1 cellular context compared by ENCODE assay signal in the genomic region with DNA sequence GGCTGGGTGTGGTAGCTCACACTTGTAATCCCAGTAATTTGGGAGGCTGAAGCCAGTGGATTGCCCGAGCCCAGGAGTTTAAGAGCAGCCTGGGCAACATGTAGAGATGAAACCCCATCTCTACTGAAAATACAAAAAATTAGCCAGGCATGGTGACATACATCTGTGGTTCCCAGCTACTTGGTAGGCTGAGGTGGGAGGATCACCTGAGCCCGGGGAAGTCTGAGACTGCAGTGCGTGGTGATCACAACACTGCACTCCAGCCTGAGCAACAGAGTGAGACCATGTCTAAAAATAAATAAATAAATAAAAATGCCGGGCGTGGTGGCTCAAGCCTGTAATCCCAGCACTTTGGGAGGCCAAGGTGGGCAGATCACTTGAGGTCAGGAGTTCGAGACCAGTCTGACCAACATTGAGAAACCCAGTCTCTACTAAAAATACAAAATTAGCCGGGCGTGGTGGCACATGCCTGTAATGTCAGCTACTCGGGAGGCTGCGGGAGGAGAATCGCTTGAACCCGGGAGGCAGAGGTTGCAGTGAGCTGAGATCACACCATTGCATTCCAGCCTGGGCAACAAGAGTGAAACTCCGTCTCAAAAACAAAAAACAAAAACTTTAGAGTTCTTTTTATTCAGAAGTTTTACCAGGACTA.
TF ChIP-seq lines count a peak whose summit lies in the region.

No MANE protein-coding gene starts in this region.

TF ChIP-seq in GM12878, 131 proteins besides CTCF, POLR2A, EP300 and RAD21:
- TF ChIP-seq TAF1 (IDR thresholded peaks at IDR 0.05; ENCODE audit: borderline replicate concordance, low read depth, low read length) = 0 out of 2 replicates have a peak, but pooled peaks have one; percentile 7
- TF ChIP-seq MEF2B (IDR thresholded peaks at IDR 0.05; ENCODE audit: partially characterized antibody, poor library complexity, severe bottlenecking) = peak; percentile 52
- TF ChIP-seq, protein P1, sequence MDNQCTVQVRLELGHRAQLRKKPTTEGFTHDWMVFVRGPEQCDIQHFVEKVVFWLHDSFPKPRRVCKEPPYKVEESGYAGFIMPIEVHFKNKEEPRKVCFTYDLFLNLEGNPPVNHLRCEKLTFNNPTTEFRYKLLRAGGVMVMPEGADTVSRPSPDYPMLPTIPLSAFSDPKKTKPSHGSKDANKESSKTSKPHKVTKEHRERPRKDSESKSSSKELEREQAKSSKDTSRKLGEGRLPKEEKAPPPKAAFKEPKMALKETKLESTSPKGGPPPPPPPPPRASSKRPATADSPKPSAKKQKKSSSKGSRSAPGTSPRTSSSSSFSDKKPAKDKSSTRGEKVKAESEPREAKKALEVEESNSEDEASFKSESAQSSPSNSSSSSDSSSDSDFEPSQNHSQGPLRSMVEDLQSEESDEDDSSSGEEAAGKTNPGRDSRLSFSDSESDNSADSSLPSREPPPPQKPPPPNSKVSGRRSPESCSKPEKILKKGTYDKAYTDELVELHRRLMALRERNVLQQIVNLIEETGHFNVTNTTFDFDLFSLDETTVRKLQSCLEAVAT (IDR thresholded peaks at IDR 0.05) = peak; percentile 80
- TF ChIP-seq, protein P2, sequence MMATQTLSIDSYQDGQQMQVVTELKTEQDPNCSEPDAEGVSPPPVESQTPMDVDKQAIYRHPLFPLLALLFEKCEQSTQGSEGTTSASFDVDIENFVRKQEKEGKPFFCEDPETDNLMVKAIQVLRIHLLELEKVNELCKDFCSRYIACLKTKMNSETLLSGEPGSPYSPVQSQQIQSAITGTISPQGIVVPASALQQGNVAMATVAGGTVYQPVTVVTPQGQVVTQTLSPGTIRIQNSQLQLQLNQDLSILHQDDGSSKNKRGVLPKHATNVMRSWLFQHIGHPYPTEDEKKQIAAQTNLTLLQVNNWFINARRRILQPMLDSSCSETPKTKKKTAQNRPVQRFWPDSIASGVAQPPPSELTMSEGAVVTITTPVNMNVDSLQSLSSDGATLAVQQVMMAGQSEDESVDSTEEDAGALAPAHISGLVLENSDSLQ (IDR thresholded peaks at IDR 0.05) = peak; percentile 21; the same call in 1 of the 2 replicates
- TF ChIP-seq EGR1 (IDR thresholded peaks at IDR 0.05; ENCODE audit: borderline replicate concordance in 1 of 2, low read depth in 2 of 2, low read length in 2 of 2) = 0 out of 3 replicates have a peak, but pooled peaks of 1 of the 2 experiments have one; percentile 11
- peak; percentile 53; the same call in 1 of the 2 replicates for TF ChIP-seq PAX5 (IDR thresholded peaks at IDR 0.05; ENCODE audit: borderline replicate concordance, low read depth, low read length)
- TF ChIP-seq, protein P3, sequence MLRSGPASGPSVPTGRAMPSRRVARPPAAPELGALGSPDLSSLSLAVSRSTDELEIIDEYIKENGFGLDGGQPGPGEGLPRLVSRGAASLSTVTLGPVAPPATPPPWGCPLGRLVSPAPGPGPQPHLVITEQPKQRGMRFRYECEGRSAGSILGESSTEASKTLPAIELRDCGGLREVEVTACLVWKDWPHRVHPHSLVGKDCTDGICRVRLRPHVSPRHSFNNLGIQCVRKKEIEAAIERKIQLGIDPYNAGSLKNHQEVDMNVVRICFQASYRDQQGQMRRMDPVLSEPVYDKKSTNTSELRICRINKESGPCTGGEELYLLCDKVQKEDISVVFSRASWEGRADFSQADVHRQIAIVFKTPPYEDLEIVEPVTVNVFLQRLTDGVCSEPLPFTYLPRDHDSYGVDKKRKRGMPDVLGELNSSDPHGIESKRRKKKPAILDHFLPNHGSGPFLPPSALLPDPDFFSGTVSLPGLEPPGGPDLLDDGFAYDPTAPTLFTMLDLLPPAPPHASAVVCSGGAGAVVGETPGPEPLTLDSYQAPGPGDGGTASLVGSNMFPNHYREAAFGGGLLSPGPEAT (IDR thresholded peaks at IDR 0.05; ENCODE audit: low read depth) = peak; percentile 61
- TF ChIP-seq NBN (IDR thresholded peaks at IDR 0.05) = 0 out of 2 replicates have a peak, but pooled peaks have one; percentile 70
- TF ChIP-seq, protein P4, sequence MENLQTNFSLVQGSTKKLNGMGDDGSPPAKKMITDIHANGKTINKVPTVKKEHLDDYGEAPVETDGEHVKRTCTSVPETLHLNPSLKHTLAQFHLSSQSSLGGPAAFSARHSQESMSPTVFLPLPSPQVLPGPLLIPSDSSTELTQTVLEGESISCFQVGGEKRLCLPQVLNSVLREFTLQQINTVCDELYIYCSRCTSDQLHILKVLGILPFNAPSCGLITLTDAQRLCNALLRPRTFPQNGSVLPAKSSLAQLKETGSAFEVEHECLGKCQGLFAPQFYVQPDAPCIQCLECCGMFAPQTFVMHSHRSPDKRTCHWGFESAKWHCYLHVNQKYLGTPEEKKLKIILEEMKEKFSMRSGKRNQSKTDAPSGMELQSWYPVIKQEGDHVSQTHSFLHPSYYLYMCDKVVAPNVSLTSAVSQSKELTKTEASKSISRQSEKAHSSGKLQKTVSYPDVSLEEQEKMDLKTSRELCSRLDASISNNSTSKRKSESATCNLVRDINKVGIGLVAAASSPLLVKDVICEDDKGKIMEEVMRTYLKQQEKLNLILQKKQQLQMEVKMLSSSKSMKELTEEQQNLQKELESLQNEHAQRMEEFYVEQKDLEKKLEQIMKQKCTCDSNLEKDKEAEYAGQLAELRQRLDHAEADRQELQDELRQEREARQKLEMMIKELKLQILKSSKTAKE (IDR thresholded peaks at IDR 0.05; ENCODE audit: low read depth, poor library complexity, severe bottlenecking) = peak; percentile 76
- TF ChIP-seq IKZF2 (IDR thresholded peaks at IDR 0.05) = peak; percentile 9 to 33; a peak in 3 of 4 replicates
- TF ChIP-seq MEF2A (IDR thresholded peaks at IDR 0.05; ENCODE audit: insufficient read depth, low read depth, low read length) = 0 out of 2 replicates have a peak, but pooled peaks have one; percentile 34
- 0 out of 2 replicates have a peak, but pooled peaks have one; percentile 4 for TF ChIP-seq YY1 (IDR thresholded peaks at IDR 0.05; ENCODE audit: low read depth, low read length)
- peak; percentile 56 for TF ChIP-seq NR2F1 (conservative IDR thresholded peaks at IDR 0.05)
- TF ChIP-seq, protein P5, sequence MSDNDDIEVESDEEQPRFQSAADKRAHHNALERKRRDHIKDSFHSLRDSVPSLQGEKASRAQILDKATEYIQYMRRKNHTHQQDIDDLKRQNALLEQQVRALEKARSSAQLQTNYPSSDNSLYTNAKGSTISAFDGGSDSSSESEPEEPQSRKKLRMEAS (IDR thresholded peaks at IDR 0.05; ENCODE audit: low read depth, low read length) = 0 out of 2 replicates have a peak, but pooled peaks have one; percentile 20
- TF ChIP-seq ATF7 (IDR thresholded peaks at IDR 0.05; ENCODE audit: low read depth) = peak; percentile 58; the same call in 1 of the 2 replicates
- TF ChIP-seq TCF12 (IDR thresholded peaks at IDR 0.05; ENCODE audit: low read depth, low read length) = 0 out of 2 replicates have a peak, but pooled peaks have one; percentile 22
- TF ChIP-seq MTA2 (IDR thresholded peaks at IDR 0.05; ENCODE audit: low read depth) = peak; percentile 48; the same call in 1 of the 2 replicates
- TF ChIP-seq, protein P6, sequence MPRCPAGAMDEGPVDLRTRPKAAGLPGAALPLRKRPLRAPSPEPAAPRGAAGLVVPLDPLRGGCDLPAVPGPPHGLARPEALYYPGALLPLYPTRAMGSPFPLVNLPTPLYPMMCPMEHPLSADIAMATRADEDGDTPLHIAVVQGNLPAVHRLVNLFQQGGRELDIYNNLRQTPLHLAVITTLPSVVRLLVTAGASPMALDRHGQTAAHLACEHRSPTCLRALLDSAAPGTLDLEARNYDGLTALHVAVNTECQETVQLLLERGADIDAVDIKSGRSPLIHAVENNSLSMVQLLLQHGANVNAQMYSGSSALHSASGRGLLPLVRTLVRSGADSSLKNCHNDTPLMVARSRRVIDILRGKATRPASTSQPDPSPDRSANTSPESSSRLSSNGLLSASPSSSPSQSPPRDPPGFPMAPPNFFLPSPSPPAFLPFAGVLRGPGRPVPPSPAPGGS (IDR thresholded peaks at IDR 0.05; ENCODE audit: borderline replicate concordance, insufficient read depth, low read depth, low read length, poor library complexity, severe bottlenecking) = peak; percentile 53
- peak; percentile 63 for TF ChIP-seq RAD51 (IDR thresholded peaks at IDR 0.05)
- peak in 1 of 2 experiments; percentile 71; a peak in 3 of 4 replicates for TF ChIP-seq BHLHE40 (IDR thresholded peaks at IDR 0.05; ENCODE audit: borderline replicate concordance in 1 of 2, low read depth in 2 of 2, low read length in 1 of 2)
- TF ChIP-seq SMARCA5 (IDR thresholded peaks at IDR 0.05) = peak; percentile 67
